ENCODE assay signal across 18 cellular contexts in the genomic region with DNA sequence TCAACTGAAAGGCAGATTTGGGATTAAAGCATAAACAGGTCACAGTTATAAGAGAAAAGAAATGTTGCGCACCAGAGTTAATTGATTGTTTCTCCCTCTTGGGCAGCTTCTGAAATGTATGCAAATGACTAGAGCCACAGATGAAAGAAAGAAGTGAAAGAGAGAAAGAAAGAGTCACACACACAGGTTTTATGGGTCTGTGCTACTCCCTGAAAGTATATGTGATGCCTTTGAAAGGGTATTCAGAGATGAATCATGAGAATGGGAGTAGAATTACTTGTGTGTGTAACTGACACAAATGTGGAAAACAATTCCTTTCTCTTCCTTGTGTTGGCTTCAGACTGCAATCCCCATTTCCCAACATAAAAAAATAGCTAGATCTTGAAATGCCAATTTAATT.
DNase-seq lines count a peak whose midpoint lies in the region; ATAC-seq, FAIRE-seq and TF ChIP-seq lines count a peak whose summit lies in the region.
"Had no signal": no experiment of that assay in that cellular context is flagged by ENCODE, and none has a peak within 500 bp of the region (broad histone marks: within the 10 kb centered on the region; RNA-seq: fewer than 3 reads in every experiment).

No MANE protein-coding gene starts in this region.

- H3K18ac ChIP-seq in H1 (ENCODE audit: extremely low read depth, low read length), result no peak overlapping the region

- no peak overlapping the region for H4K8ac ChIP-seq in H1 (ENCODE audit: extremely low read depth, insufficient read depth, low read length)

- no peaks in the 10 kb centered on the region for H3K27me3 ChIP-seq in H1 (replicated peaks in 1 of 4; ENCODE audit: control insufficient read depth in 3 of 4, extremely low read depth in 1 of 4, insufficient read depth in 3 of 4, low read length in 3 of 4)
- H3K27me3 ChIP-seq: Peyer's patch had no signal

- no peaks in the 10 kb centered on the region for H3K79me2 ChIP-seq in H1 (ENCODE audit: control insufficient read depth in 1 of 2, insufficient read depth in 2 of 2, low read length in 2 of 2)

- TF ChIP-seq EP300 in H1 (IDR thresholded peaks at IDR 0.05; ENCODE audit: borderline replicate concordance in 1 of 2, low read depth in 2 of 2, low read length in 2 of 2), result no peak

- no peaks in the 10 kb centered on the region for H3K79me1 ChIP-seq in H1 (ENCODE audit: low read depth, low read length)

- H3K9me3 ChIP-seq in H1 (ENCODE audit: insufficient read depth in 2 of 2, low read depth in 1 of 2, low read length in 1 of 2), result no peaks in the 10 kb centered on the region
- H3K9me3 ChIP-seq: Peyer's patch, SK-N-SH had no signal

- POLR2A ChIA-PET in H1 (lab: Charles Lee; ENCODE audit: partially characterized antibody), result interaction anchor here (0.8 kb wide), 1 partner anchor 199 kb away, joined by 3 read pairs; no protein-coding TSS in a partner anchor

- H3K4me3 ChIP-seq in H1 (ENCODE audit: extremely low read depth in 1 of 4, insufficient read depth in 2 of 4, low read depth in 3 of 4, low read length in 4 of 4), result no peak overlapping the region
- H3K4me3 ChIP-seq: Peyer's patch had no signal

- no peak for TF ChIP-seq CTCF in H1 (IDR thresholded peaks at IDR 0.05; ENCODE audit: control extremely low read depth in 1 of 3, insufficient read depth in 1 of 3, low read depth in 1 of 3, low read length in 3 of 3)

- FAIRE-seq in H1 (lab: Jason Lieb, UNC), result no peak
- FAIRE-seq: D721Med, GM18507 had no signal

- 100% methylated on average over 1 of the region's 1 CpG; no CpG with 5 or more reads in 1 of the 2 experiments for WGBS in H1 (ENCODE audit: extremely low coverage in 1 of 2, insufficient coverage in 1 of 2, insufficient read length in 1 of 2, insufficient replicate concordance in 2 of 2, low coverage in 1 of 2, low lambda C conversion rate in 2 of 2, missing lambda C conversion rate in 1 of 2), 2 experiments

- no peak overlapping the region for H3K4ac ChIP-seq in H1 (replicated peaks; ENCODE audit: insufficient read length, low read depth, low read length)

- no peak overlapping the region for H2BK120ac ChIP-seq in H1 (replicated peaks; ENCODE audit: low read depth, low read length)

- no peak for TF ChIP-seq POLR2A in H1 (IDR thresholded peaks at IDR 0.05; ENCODE audit: control extremely low read depth in 1 of 2, low read depth in 2 of 2, low read length in 2 of 2)

- H3K36me3 ChIP-seq in H1 (ENCODE audit: control insufficient read depth in 2 of 4, insufficient read depth in 4 of 4, low read length in 3 of 4), result no peaks in the 10 kb centered on the region
- H3K36me3 ChIP-seq: Peyer's patch had no signal

- no peak overlapping the region for H2AK5ac ChIP-seq in H1 (ENCODE audit: low read depth, low read length)

- no peak overlapping the region for H3K4me2 ChIP-seq in H1 (ENCODE audit: insufficient read depth in 1 of 2, low read depth in 2 of 2, low read length in 2 of 2)
- H3K4me2 ChIP-seq: SK-N-SH had no signal

- CTCF ChIA-PET in H1 (lab: Charles Lee; ENCODE audit: partially characterized antibody), result interaction anchor here (0.7 to 2.4 kb wide), 5 partner anchors 16 to 304 kb away, joined by 3 to 6 read pairs (median 4); no protein-coding TSS in a partner anchor

- no peak overlapping the region for H3K27ac ChIP-seq in H1 (ENCODE audit: low read depth, low read length)
- H3K27ac ChIP-seq: Peyer's patch had no signal

- H2BK12ac ChIP-seq in H1 (ENCODE audit: low read depth, low read length), result 0 out of 2 replicates have a peak overlapping the region, but pooled peaks have one; percentile 17

- DNase-seq in MV-4-11 (lab: John Stamatoyannopoulos, UW), result peak; percentile 20
- no peak for DNase-seq in H1 (ENCODE audit: low read depth in 1 of 2, low spot score in 2 of 2)
- DNase-seq in midbrain (lab: John Stamatoyannopoulos, UW), result no peak
- DNase-seq in amygdala (lab: John Stamatoyannopoulos, UW), result no peak
- DNase-seq in NCI-H1092 treated with DMSO at 0.1 percent for 48 hours (lab: John Stamatoyannopoulos, UW), result no peak
- DNase-seq: CD4-positive, alpha-beta memory T cell; DMS79 treated with DMSO at 0.1 percent for 48 hours; H9; NCI-H1930; NCI-H526 treated with DMSO at 0.1 percent for 48 hours; Peyer's patch; Right ventricle myocardium superior; SK-N-SH; T-cell had no signal

- H3K23me2 ChIP-seq in H1 (ENCODE audit: low read depth, low read length), result no peaks in the 10 kb centered on the region

- no peaks in the 10 kb centered on the region for H4K20me1 ChIP-seq in H1 (replicated peaks in 1 of 2; ENCODE audit: control insufficient read depth in 1 of 2, insufficient read depth in 2 of 2, low read length in 2 of 2)

- H2BK15ac ChIP-seq in H1 (ENCODE audit: low read length), result no peak overlapping the region

- TF ChIP-seq RAD21 in H1 (IDR thresholded peaks at IDR 0.05 in 1 of 2, conservative IDR thresholded peaks at IDR 0.05 in 1 of 2; ENCODE audit: low read depth in 2 of 2, low read length in 2 of 2), result no peak

- H3K14ac ChIP-seq in H1 (ENCODE audit: insufficient read length), result no peak overlapping the region

- H2BK20ac ChIP-seq in H1 (ENCODE audit: low read length), result no peak overlapping the region

- no peak overlapping the region for H4K5ac ChIP-seq in H1 (ENCODE audit: insufficient read length, low read depth, low read length)

- H2AFZ ChIP-seq in H1 (ENCODE audit: low read length), result no peak overlapping the region

- no peak overlapping the region for H4K91ac ChIP-seq in H1 (replicated peaks; ENCODE audit: insufficient read length, low read length)

- ATAC-seq in GM21390 (IDR thresholded peaks at IDR 0.05; ENCODE audit: unreplicated experiment) (peak; percentile 59), GM18870 (IDR thresholded peaks at IDR 0.05; ENCODE audit: unreplicated experiment) (no peak)
- ATAC-seq: T-cell had no signal

- H3K56ac ChIP-seq in H1 (replicated peaks; ENCODE audit: insufficient read length, low read depth, low read length), result no peak overlapping the region

- H3K9ac ChIP-seq in H1 (replicated peaks in 1 of 4; ENCODE audit: extremely low read depth in 1 of 4, low read depth in 3 of 4, low read length in 3 of 4), result no peak overlapping the region
- H3K9ac ChIP-seq: SK-N-SH had no signal

- H3K23ac ChIP-seq in H1 (ENCODE audit: insufficient read length), result no peak overlapping the region

- H2BK5ac ChIP-seq in H1 (ENCODE audit: low read depth, low read length), result no peak overlapping the region

- H3K4me1 ChIP-seq in H1 (replicated peaks in 1 of 4; ENCODE audit: control insufficient read depth in 3 of 4, insufficient read depth in 4 of 4, low read length in 3 of 4), result peaks cover 3 to 8% (median 4%) of the 10 kb centered on the region in 4 experiments; a peak in 4 of 7 replicates
- H3K4me1 ChIP-seq: Peyer's patch had no signal

TF ChIP-seq in H1, 55 proteins besides CTCF, POLR2A, EP300 and RAD21:
- TF ChIP-seq, protein P1, sequence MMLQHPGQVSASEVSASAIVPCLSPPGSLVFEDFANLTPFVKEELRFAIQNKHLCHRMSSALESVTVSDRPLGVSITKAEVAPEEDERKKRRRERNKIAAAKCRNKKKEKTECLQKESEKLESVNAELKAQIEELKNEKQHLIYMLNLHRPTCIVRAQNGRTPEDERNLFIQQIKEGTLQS (IDR thresholded peaks at IDR 0.05; ENCODE audit: insufficient read depth, low read depth, low read length), result no peak
- TF ChIP-seq, protein P2, sequence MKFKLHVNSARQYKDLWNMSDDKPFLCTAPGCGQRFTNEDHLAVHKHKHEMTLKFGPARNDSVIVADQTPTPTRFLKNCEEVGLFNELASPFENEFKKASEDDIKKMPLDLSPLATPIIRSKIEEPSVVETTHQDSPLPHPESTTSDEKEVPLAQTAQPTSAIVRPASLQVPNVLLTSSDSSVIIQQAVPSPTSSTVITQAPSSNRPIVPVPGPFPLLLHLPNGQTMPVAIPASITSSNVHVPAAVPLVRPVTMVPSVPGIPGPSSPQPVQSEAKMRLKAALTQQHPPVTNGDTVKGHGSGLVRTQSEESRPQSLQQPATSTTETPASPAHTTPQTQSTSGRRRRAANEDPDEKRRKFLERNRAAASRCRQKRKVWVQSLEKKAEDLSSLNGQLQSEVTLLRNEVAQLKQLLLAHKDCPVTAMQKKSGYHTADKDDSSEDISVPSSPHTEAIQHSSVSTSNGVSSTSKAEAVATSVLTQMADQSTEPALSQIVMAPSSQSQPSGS (IDR thresholded peaks at IDR 0.05; ENCODE audit: low read length), result no peak
- TF ChIP-seq SIN3A (conservative IDR thresholded peaks at IDR 0.05 in 1 of 2, IDR thresholded peaks at IDR 0.05 in 1 of 2; ENCODE audit: low read depth in 1 of 2, low read length in 2 of 2) (no peak), SP2 (IDR thresholded peaks at IDR 0.05; ENCODE audit: low read length) (no peak), SP4 (IDR thresholded peaks at IDR 0.05; ENCODE audit: low read length) (no peak), POU5F1 (IDR thresholded peaks at IDR 0.05; ENCODE audit: low read depth, low read length) (no peak), BRCA1 (IDR thresholded peaks at IDR 0.05; ENCODE audit: low read depth, low read length) (no peak), SIX5 (IDR thresholded peaks at IDR 0.05; ENCODE audit: low read depth, low read length) (no peak), TAF7 (optimal IDR thresholded peaks at IDR 0.05; ENCODE audit: borderline replicate concordance, low read depth, low read length) (no peak), KDM5A (IDR thresholded peaks at IDR 0.05; ENCODE audit: low read length) (no peak)
